Comparison of ENCODE assay signal across 8 cellular contexts in the genomic region with DNA sequence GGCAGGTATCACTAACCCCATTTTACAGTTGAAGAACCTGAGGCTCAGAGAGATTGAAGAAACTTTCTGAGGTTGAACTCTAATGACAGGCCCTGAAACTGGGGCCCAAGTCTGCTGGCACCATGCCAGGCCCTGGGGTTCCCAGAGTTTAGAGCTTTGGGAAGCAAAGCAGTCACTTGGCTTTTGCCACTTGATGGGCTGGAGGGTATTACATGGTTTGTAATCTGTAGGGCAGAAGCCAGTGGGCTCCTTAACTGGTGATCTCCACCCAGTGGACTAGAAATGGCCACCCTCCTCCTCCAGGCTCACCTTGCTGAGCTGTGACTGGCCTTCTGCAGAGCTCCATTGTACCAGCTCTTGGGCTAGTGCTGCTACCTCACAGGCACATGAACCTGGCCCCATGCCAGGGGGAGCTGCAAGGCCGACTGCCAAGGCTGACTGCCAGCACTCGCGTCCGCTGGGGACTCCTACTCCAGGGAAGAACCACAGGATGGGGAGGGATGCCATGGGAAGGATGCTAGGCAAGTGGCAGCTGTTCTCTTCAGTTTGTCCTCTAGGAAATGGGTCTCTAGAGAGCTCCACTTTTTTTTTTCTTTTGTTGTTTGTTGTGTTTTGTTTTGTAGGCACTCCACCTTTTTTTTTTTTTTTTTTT.
DNase-seq lines count a peak whose midpoint lies in the region; ATAC-seq and TF ChIP-seq lines count a peak whose summit lies in the region.

No MANE protein-coding gene starts in this region.

- intact Hi-C loops in natural killer cell (cut with micrococcal nuclease): no loop called here

- TF ChIP-seq CTCF in osteocyte (IDR thresholded peaks at IDR 0.05) (no peak), natural killer cell (IDR thresholded peaks at IDR 0.05) (no peak)

- H3K9me3 Mint-ChIP-seq in osteocyte (ENCODE audit: unreplicated experiment) (no peaks in the 10 kb centered on the region), natural killer cell (no peaks in the 10 kb centered on the region)

- no peak overlapping the region for H3K4me3 Mint-ChIP-seq in osteocyte (ENCODE audit: unreplicated experiment)
- H3K4me3 Mint-ChIP-seq in natural killer cell: no peak overlapping the region

- H3K27me3 Mint-ChIP-seq in osteocyte (ENCODE audit: unreplicated experiment) (no peaks in the 10 kb centered on the region), natural killer cell (ENCODE audit: low read depth in 2 of 2) (no peaks in the 10 kb centered on the region)

- H3K4me1 Mint-ChIP-seq in osteocyte (ENCODE audit: unreplicated experiment) (peaks cover 8% of the 10 kb centered on the region), natural killer cell (no peaks in the 10 kb centered on the region)

- DNase-seq in Daoy (ENCODE audit: low read depth) (peak; percentile 86), NCI-H345 (lab: John Stamatoyannopoulos, UW) (peak; percentile 93), osteocyte (ENCODE audit: extremely low spot score, unreplicated experiment) (peak; percentile 85), natural killer cell (no peak), SIG-M5 treated with dmso at 0.1 percent for 504 hours (lab: John Stamatoyannopoulos, UW; ENCODE audit: unreplicated experiment) (no peak)

- peaks cover 10% of the 10 kb centered on the region for H3K36me3 Mint-ChIP-seq in osteocyte (ENCODE audit: unreplicated experiment)
- H3K36me3 Mint-ChIP-seq in natural killer cell: no peaks in the 10 kb centered on the region

- H3K27ac Mint-ChIP-seq in osteocyte (ENCODE audit: unreplicated experiment) (no peak overlapping the region), natural killer cell (no peak overlapping the region)

- peak; percentile 26 for ATAC-seq in esophagus mucosa
- ATAC-seq in natural killer cell: no peak
- ATAC-seq in GM21619 (IDR thresholded peaks at IDR 0.05; ENCODE audit: unreplicated experiment): no peak
- ATAC-seq in GM19452 (IDR thresholded peaks at IDR 0.05; ENCODE audit: unreplicated experiment): no peak

Comparison
In these comparisons a context has a peak if more than half of its experiments do, and no peak if none do; other contexts are left out.
1. DNase-seq: peak in Daoy (single experiment), NCI-H345 (single experiment) and osteocyte (single experiment); none in natural killer cell (single experiment) and SIG-M5 treated with dmso at 0.1 percent for 504 hours (single experiment).